ENCODE assay signal across 8 cellular contexts in the genomic region with DNA sequence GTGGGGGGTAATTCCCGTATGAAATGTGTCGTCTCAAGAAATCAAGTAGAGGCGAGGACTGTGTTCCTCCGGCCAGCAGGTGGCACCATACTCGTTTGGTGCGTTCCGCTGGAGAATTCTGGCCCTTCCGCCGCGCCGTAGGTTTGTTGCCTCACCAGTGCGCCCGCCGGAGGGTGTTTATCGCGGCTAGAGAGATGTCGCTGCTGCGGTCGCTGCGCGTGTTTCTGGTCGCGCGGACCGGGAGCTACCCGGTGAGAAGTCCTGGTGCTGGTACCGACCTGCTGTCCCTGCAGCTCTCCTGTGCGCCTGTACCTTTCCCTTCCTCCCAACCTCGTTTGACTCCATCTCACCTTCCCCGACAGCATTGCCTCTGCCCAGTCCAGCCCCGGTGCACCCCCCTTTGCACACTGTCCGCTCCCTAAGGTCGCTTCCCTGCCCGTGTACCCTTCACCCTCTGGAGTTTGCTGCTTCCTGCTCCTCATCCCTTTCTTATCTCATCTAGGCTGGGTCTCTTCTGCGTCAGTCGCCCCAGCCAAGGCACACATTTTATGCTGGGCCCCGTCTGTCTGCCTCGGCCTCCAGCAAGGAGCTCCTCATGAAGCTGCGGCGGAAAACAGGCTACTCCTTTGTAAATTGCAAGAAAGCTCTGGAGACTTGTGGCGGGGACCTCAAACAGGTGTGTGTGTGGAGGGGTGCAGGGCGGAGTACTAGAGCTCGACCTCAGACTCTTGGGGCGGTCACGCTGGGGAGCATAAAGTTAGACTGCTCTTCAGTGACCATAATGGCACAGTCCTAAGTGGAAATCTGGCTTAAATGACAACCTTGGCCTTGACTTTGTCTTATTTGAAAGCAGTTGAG. TPM values are rescaled to one million over a fixed set of nuclear protein-coding genes. Genes with fewer than 3 reads are reported as not detected.
DNase-seq lines count a peak whose midpoint lies in the region; ATAC-seq and TF ChIP-seq lines count a peak whose summit lies in the region.

A gene (plus strand): TSS at position 180 of the 858 bp plus-strand sequence. CDS start 15 bp downstream, at position 195.

- H3K36me3 ChIP-seq in uterus, result no peaks in the 10 kb centered on the region

- H3K27ac ChIP-seq in uterus, result peak within 1 kb of the TSS; percentile 67 to 73

- ATAC-seq in HG02870 (IDR thresholded peaks at IDR 0.05; ENCODE audit: unreplicated experiment) (peak; percentile 85), left ventricle myocardium superior (peak; percentile 96)

- intact Hi-C loops in left ventricle myocardium superior (cut with micrococcal nuclease) (no loop called here), uterus (cut with DNase I; ENCODE audit: low total_unique reads) (no loop called here)

- in situ Hi-C loops in GM13976 (cut with MboI; ENCODE audit: low sequenced_read_pairs, unreplicated experiment), result no loop called here

- H3K4me3 ChIP-seq in uterus, result peak within 1 kb of the TSS; percentile 68 to 91

- TF ChIP-seq CTCF in GM13976 (IDR thresholded peaks at IDR 0.05; ENCODE audit: borderline replicate concordance, control extremely low read depth, extremely low read depth, insufficient read depth, missing control alignments), result peak; percentile 91
- TF ChIP-seq CTCF in uterus (IDR thresholded peaks at IDR 0.05), result peak; percentile 93 to 98 (median 97)

- H3K9me3 ChIP-seq in uterus, result no peaks in the 10 kb centered on the region

- peak; percentile 90 for DNase-seq in GM13976 (ENCODE audit: low spot score)
- DNase-seq in NCI-H146 (lab: John Stamatoyannopoulos, UW), result peak; percentile 92
- DNase-seq in T-helper 1 cell, result peak; percentile 88 to 98 (median 92)
- peak; percentile 95 for DNase-seq in amniotic stem cell (lab: John Stamatoyannopoulos, UW)
- DNase-seq in left ventricle myocardium superior, result peak; percentile 99
- peak; percentile 84 for DNase-seq in pulmonary artery endothelial cell (ENCODE audit: low read depth, low spot score)
- DNase-seq in uterus, result peak; percentile 95 to 97

- no peaks in the 10 kb centered on the region for H3K4me1 ChIP-seq in uterus

- peak in 1 of 2 donors; percentile 54 for TF ChIP-seq POLR2A in uterus (IDR thresholded peaks at IDR 0.05)

- no peaks in the 10 kb centered on the region for H3K27me3 ChIP-seq in uterus

RNA-seq across cellular contexts. Expression of the gene that starts here (rescaled TPM):
- 52.4 TPM for total RNA-seq in left ventricle myocardium superior
- 26.0 and 31.7 TPM in 2 replicates for total RNA-seq in pulmonary artery endothelial cell
- total RNA-seq in uterus, result 10 to 100 TPM in 3 of 4 donors, 1 to 10 TPM in 1; 8.2 to 22.3 (median 16.7) TPM

Comparison
In these comparisons a context has a peak if more than half of its experiments do, and no peak if none do; other contexts are left out.
1. Peak in every context shown above with its lines: DNase-seq, ATAC-seq, H3K4me3 ChIP-seq and H3K27ac ChIP-seq.